ENCODE assay signal across 1 cellular context in genomic region chr17:3892095-3892998, GRCh38.
TF ChIP-seq lines count a peak whose summit lies in the region.

No MANE protein-coding gene starts in this region.

TF ChIP-seq in H1, 55 proteins besides CTCF, POLR2A, EP300 and RAD21:
- TF ChIP-seq HDAC2 (IDR thresholded peaks at IDR 0.05; ENCODE audit: borderline replicate concordance in 1 of 2, low read depth in 2 of 2, low read length in 2 of 2) (no peak), SIX5 (IDR thresholded peaks at IDR 0.05; ENCODE audit: low read depth, low read length) (no peak), CHD2 (IDR thresholded peaks at IDR 0.05; ENCODE audit: low read length) (no peak), EGR1 (IDR thresholded peaks at IDR 0.05; ENCODE audit: borderline replicate concordance, low read depth, low read length) (no peak), CEBPB (IDR thresholded peaks at IDR 0.05; ENCODE audit: low read depth, low read length) (no peak), RFX5 (IDR thresholded peaks at IDR 0.05; ENCODE audit: borderline replicate concordance, low read depth, low read length) (no peak), POLR2AphosphoS5 (IDR thresholded peaks at IDR 0.05; ENCODE audit: low read depth, low read length) (no peak), PHF8 (conservative IDR thresholded peaks at IDR 0.05; ENCODE audit: low read depth, low read length) (no peak), EZH2 (IDR thresholded peaks at IDR 0.05; ENCODE audit: low read depth, low read length, severe bottlenecking) (no peak), NRF1 (IDR thresholded peaks at IDR 0.05; ENCODE audit: low read depth, low read length) (no peak), TEAD4 (IDR thresholded peaks at IDR 0.05; ENCODE audit: low read depth, low read length) (no peak), CHD7 (IDR thresholded peaks at IDR 0.05; ENCODE audit: insufficient replicate concordance, low read length) (no peak), SUZ12 (IDR thresholded peaks at IDR 0.05; ENCODE audit: low read length) (no peak), JUND (IDR thresholded peaks at IDR 0.05; ENCODE audit: low read length) (no peak), HDAC6 (IDR thresholded peaks at IDR 0.05; ENCODE audit: low read depth, low read length) (no peak), RNF2 (IDR thresholded peaks at IDR 0.05; ENCODE audit: borderline replicate concordance, low read depth, low read length, missing control alignments, poor library complexity, severe bottlenecking) (no peak), POU5F1 (IDR thresholded peaks at IDR 0.05; ENCODE audit: low read depth, low read length) (no peak), MAX (IDR thresholded peaks at IDR 0.05) (peak; percentile 72), KDM4A (IDR thresholded peaks at IDR 0.05; ENCODE audit: low read depth, low read length, severe bottlenecking) (peak; percentile 80), KDM1A (IDR thresholded peaks at IDR 0.05; ENCODE audit: borderline replicate concordance, low read length) (no peak), ASH2L (IDR thresholded peaks at IDR 0.05; ENCODE audit: low read length) (peak; percentile 37)
